Comparison of ENCODE assay signal across 7 cellular contexts in genomic region chr19:36686365-36687213, GRCh38. TPM values are rescaled to one million over a fixed set of nuclear protein-coding genes. Genes with fewer than 3 reads are reported as not detected.
DNase-seq lines count a peak whose midpoint lies in the region; ATAC-seq lines count a peak whose summit lies in the region.

No MANE protein-coding gene starts in this region.

- H3K27me3 ChIP-seq in HUES64 (ENCODE audit: insufficient read depth, low read length) (no peaks in the 10 kb centered on the region), right cardiac atrium (ENCODE audit: control insufficient read depth, insufficient read depth) (no peaks in the 10 kb centered on the region)

- H3K4me3 ChIP-seq in HUES64 (ENCODE audit: low read length) (peak overlapping the region; percentile 88), right cardiac atrium (ENCODE audit: low read length) (peak overlapping the region; percentile 61)

- DNase-seq in activated naive CD4-positive, alpha-beta T cell treated with anti-CD3 and anti-CD28 coated beads, Interleukin-2, amount 50 U/mL, for 72 hours (ENCODE audit: low spot score in 2 of 2) = no peak
- DNase-seq in right cardiac atrium = peak in 1 of 3 donors; percentile 18
- DNase-seq in sciatic nerve (ENCODE audit: low spot score) = no peak

- peaks cover 30% of the 10 kb centered on the region for H3K36me3 ChIP-seq in HUES64 (ENCODE audit: insufficient read depth, low read length)

- peaks cover 64 to 81% of the 10 kb centered on the region in 2 donors for H3K36me3 Mint-ChIP-seq in activated naive CD4-positive, alpha-beta T cell treated with anti-CD3 and anti-CD28 coated beads, Interleukin-2, amount 50 U/mL, for 72 hours

- H3K9ac ChIP-seq in HUES64 (ENCODE audit: low read depth, low read length) = peak overlapping the region; percentile 71

- H3K27ac ChIP-seq in HUES64 (ENCODE audit: low read depth, low read length) (no peak overlapping the region), right cardiac atrium (ENCODE audit: low read length) (no peak overlapping the region)

- H3K4me1 ChIP-seq in HUES64 (ENCODE audit: insufficient read depth, low read length) (peaks cover 8% of the 10 kb centered on the region; the same call in 1 of the 2 replicates), right cardiac atrium (ENCODE audit: control insufficient read depth, insufficient read depth, low read length) (peaks cover 5% of the 10 kb centered on the region)

- WGBS in HUES64 = 35% methylated on average over 19 of the region's 20 CpGs
- WGBS in right cardiac atrium = 11% methylated on average over 20 of the region's 20 CpGs

- peaks cover 19 to 25% of the 10 kb centered on the region in 2 donors for H3K9me3 Mint-ChIP-seq in activated naive CD4-positive, alpha-beta T cell treated with anti-CD3 and anti-CD28 coated beads, Interleukin-2, amount 50 U/mL, for 72 hours

- H3K9me3 ChIP-seq in HUES64 (ENCODE audit: insufficient read depth, low read depth, low read length) (peaks cover 18% of the 10 kb centered on the region), right cardiac atrium (ENCODE audit: control insufficient read depth, low read length) (no peaks in the 10 kb centered on the region)

- intact Hi-C loops in right cardiac atrium (cut with DNase I) (no loop called here), sciatic nerve (cut with DNase I) (no loop called here)

- H3K27ac Mint-ChIP-seq in activated naive CD4-positive, alpha-beta T cell treated with anti-CD3 and anti-CD28 coated beads, Interleukin-2, amount 50 U/mL, for 72 hours = peak overlapping the region; percentile 96 to 98

- ATAC-seq in GM18502 (IDR thresholded peaks at IDR 0.05; ENCODE audit: poor library complexity, unreplicated experiment) (peak; percentile 10), right cardiac atrium (peak; percentile 2 to 5), sciatic nerve (peak; percentile 4), HG02571 (IDR thresholded peaks at IDR 0.05; ENCODE audit: unreplicated experiment) (no peak), GM19328 (IDR thresholded peaks at IDR 0.05; ENCODE audit: unreplicated experiment) (no peak)
- ATAC-seq in activated naive CD4-positive, alpha-beta T cell treated with anti-CD3 and anti-CD28 coated beads, Interleukin-2, amount 50 U/mL, for 72 hours = peak; percentile 51 to 53

RNA-seq across cellular contexts. Expression of gene ZNF567, which starts 0.8 kb away (rescaled TPM):
- 10.2 TPM for polyA plus RNA-seq in HUES64 (2013, experiment 1 of 2)
- polyA plus RNA-seq in HUES64 (2013, experiment 2 of 2) = 10.8 TPM
- 1 to 10 TPM; 5.4 to 7.4 TPM for total RNA-seq in activated naive CD4-positive, alpha-beta T cell treated with anti-CD3 and anti-CD28 coated beads, Interleukin-2, amount 50 U/mL, for 72 hours
- 1 to 10 TPM; 4.0 to 5.8 (median 5.3) TPM for total RNA-seq in right cardiac atrium
- polyA plus RNA-seq in right cardiac atrium = 2.4 TPM
- total RNA-seq in sciatic nerve = 11.6 TPM

RNA-seq across cellular contexts. Expression of gene ZNF461, which starts 20.0 kb away (rescaled TPM):
- 4.3 TPM for polyA plus RNA-seq in HUES64 (2013, experiment 1 of 2)
- polyA plus RNA-seq in HUES64 (2013, experiment 2 of 2) = 5.0 TPM
- total RNA-seq in activated naive CD4-positive, alpha-beta T cell treated with anti-CD3 and anti-CD28 coated beads, Interleukin-2, amount 50 U/mL, for 72 hours = 1 to 10 TPM; 3.2 to 4.8 TPM
- total RNA-seq in right cardiac atrium (1 to 10 TPM; 6.9 to 8.7 (median 8.6) TPM), sciatic nerve (9.2 TPM)
- 3.5 TPM for polyA plus RNA-seq in right cardiac atrium

Comparison
In these comparisons a context has a peak if more than half of its experiments do, and no peak if none do; other contexts are left out.
1. ATAC-seq: peak in GM18502 (single experiment), activated naive CD4-positive, alpha-beta T cell treated with anti-CD3 and anti-CD28 coated beads, Interleukin-2, amount 50 U/mL, for 72 hours (2 of 2), right cardiac atrium (2 of 2) and sciatic nerve (single experiment); none in HG02571 (single experiment) and GM19328 (single experiment).